12 cellular contexts compared by ENCODE assay signal in the genomic region with DNA sequence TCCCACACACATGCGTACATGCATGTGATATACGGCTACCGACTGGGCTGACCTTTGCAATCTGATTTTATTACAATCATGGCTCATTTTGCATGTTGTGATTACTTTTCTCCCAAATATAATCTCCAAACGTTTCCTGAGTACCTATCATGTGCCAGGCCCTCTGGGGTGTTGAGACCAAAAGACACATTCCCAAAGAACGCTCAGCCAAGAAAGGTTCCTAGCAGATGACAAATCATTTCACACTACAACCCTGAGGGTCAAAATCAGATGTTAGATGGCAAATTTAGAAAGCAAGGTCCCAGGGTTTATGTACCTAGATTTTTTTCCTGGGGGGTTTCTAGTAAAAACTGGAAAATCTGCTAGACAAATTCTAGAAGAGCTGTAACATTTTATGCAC. TPM values are rescaled to one million over a fixed set of nuclear protein-coding genes. Genes with fewer than 3 reads are reported as not detected.
A peak's percentile ranks its signal among the peaks of the same experiment; 100 is the strongest.
DNase-seq lines count a peak whose midpoint lies in the region; TF ChIP-seq lines count a peak whose summit lies in the region.
"Had no signal": no experiment of that assay in that cellular context is flagged by ENCODE, and none has a peak within 500 bp of the region (broad histone marks: within the 10 kb centered on the region; RNA-seq: fewer than 3 reads in every experiment).

No MANE protein-coding gene starts in this region.

- H3K9ac ChIP-seq in GM23248, result peak overlapping the region; percentile 72
- H3K9ac ChIP-seq: BLaER1 treated with 17β-estradiol and CSF1 and Interleukin-3, amounts not matched to agents 10 nM and 100 nM had no signal

- H3K36me3 Mint-ChIP-seq in T-helper 2 cell treated with Interferon-gamma antibody and Interleukin-4, amounts not matched to agents 5 μg/mL and 100 μg/mL, for 36 hours (ENCODE audit: low read depth), result no peaks in the 10 kb centered on the region

- H3K4me3 ChIP-seq in BE2C (ENCODE audit: low read depth, low read length) (peak overlapping the region; percentile 30), GM23248 (0 out of 2 replicates have a peak overlapping the region, but pooled peaks have one; percentile 14), ascending aorta (no peak overlapping the region), mesodermal cell (ENCODE audit: extremely low read depth, insufficient read depth, low read length, poor library complexity, severe bottlenecking) (no peak overlapping the region)
- H3K4me3 ChIP-seq: BLaER1 treated with 17β-estradiol and CSF1 and Interleukin-3, amounts not matched to agents 10 nM and 100 nM had no signal

- H2AFZ ChIP-seq in GM23248, result no peak overlapping the region

- H3K4me1 ChIP-seq in BE2C (peaks cover 32% of the 10 kb centered on the region), GM23248 (ENCODE audit: insufficient read depth) (peaks cover 56% of the 10 kb centered on the region), ascending aorta (peaks cover 6 to 12% of the 10 kb centered on the region in 2 donors), mesodermal cell (ENCODE audit: control insufficient read depth, insufficient read depth, low read length, poor library complexity, severe bottlenecking) (peaks cover 38% of the 10 kb centered on the region)

- 0 out of 2 replicates have a peak, but pooled peaks cover 3% of the 10 kb centered on the region for H3K36me3 ChIP-seq in BE2C
- no peaks in the 10 kb centered on the region for H3K36me3 ChIP-seq in GM23248 (ENCODE audit: low read depth)
- H3K36me3 ChIP-seq in ascending aorta, result no peaks in the 10 kb centered on the region
- H3K36me3 ChIP-seq in mesodermal cell (ENCODE audit: control insufficient read depth, insufficient read depth, low read length), result peaks cover 59% of the 10 kb centered on the region

- H3K27me3 Mint-ChIP-seq in T-helper 2 cell treated with Interferon-gamma antibody and Interleukin-4, amounts not matched to agents 5 μg/mL and 100 μg/mL, for 36 hours (ENCODE audit: low read depth), result no peaks in the 10 kb centered on the region

- peaks cover 55% of the 10 kb centered on the region for H3F3A ChIP-seq in GM23248 (ENCODE audit: insufficient read depth)

- no peak overlapping the region for H3K27ac Mint-ChIP-seq in T-helper 2 cell treated with Interferon-gamma antibody and Interleukin-4, amounts not matched to agents 5 μg/mL and 100 μg/mL, for 36 hours

- no peak for TF ChIP-seq CTCF in BE2C (IDR thresholded peaks at IDR 0.05; ENCODE audit: low read depth, low read length)
- TF ChIP-seq CTCF in ascending aorta (IDR thresholded peaks at IDR 0.05), result no peak

- DNase-seq in BE2C (no peak), GM23248 (peak; percentile 49), ascending aorta (ENCODE audit: low spot score in 2 of 2) (no peak), amniotic stem cell (lab: John Stamatoyannopoulos, UW) (no peak)
- DNase-seq in T-helper 2 cell treated with Interferon-gamma antibody and Interleukin-4, amounts not matched to agents 5 μg/mL and 100 μg/mL, for 36 hours (ENCODE audit: low spot score), result no peak
- DNase-seq in activated T-cell treated with anti-CD3 and anti-CD28 coated beads, Interleukin-2, amount 50 U/mL, for 1 hour, result no peak
- DNase-seq: Karpas-422, NCI-H1417 treated with DMSO at 0.1 percent for 48 hours, NCI-H2081, NCI-H510A treated with DMSO at 0.1 percent for 48 hours had no signal

- H3K4me1 Mint-ChIP-seq in T-helper 2 cell treated with Interferon-gamma antibody and Interleukin-4, amounts not matched to agents 5 μg/mL and 100 μg/mL, for 36 hours (ENCODE audit: low read depth), result no peaks in the 10 kb centered on the region

- intact Hi-C loops in ascending aorta (cut with DNase I), result no loop called here

- no peaks in the 10 kb centered on the region for H4K20me1 ChIP-seq in GM23248 (ENCODE audit: insufficient read depth)

- WGBS in GM23248 (ENCODE audit: low coverage in 1 of 2, low lambda C conversion rate in 2 of 2, missing lambda C conversion rate in 2 of 2), 2 experiments, result 58% methylated on average over 5 of the region's 5 CpGs
- 96% methylated on average over 3 to 4 of the region's 5 CpGs for WGBS in mesodermal cell (ENCODE audit: insufficient coverage in 2 of 2), 2 experiments

- peak overlapping the region; percentile 52 for H3K4me2 ChIP-seq in GM23248 (ENCODE audit: unreplicated experiment)
- H3K4me2 ChIP-seq: BLaER1 treated with 17β-estradiol and CSF1 and Interleukin-3, amounts not matched to agents 10 nM and 100 nM had no signal

- in situ Hi-C loops in GM23248 (cut with MboI), result no loop called here

- H3K79me2 ChIP-seq in GM23248 (ENCODE audit: insufficient read depth), result 0 out of 2 replicates have a peak, but pooled peaks cover 4% of the 10 kb centered on the region

- H3K9me3 Mint-ChIP-seq in T-helper 2 cell treated with Interferon-gamma antibody and Interleukin-4, amounts not matched to agents 5 μg/mL and 100 μg/mL, for 36 hours, result no peaks in the 10 kb centered on the region

- H3K9me2 ChIP-seq in GM23248 (ENCODE audit: insufficient read depth), result no peaks in the 10 kb centered on the region

- H3K4me3 Mint-ChIP-seq in T-helper 2 cell treated with Interferon-gamma antibody and Interleukin-4, amounts not matched to agents 5 μg/mL and 100 μg/mL, for 36 hours, result no peak overlapping the region

- H3K27me3 ChIP-seq in BE2C, result no peaks in the 10 kb centered on the region
- H3K27me3 ChIP-seq in GM23248 (replicated peaks; ENCODE audit: insufficient read depth), result no peaks in the 10 kb centered on the region
- H3K27me3 ChIP-seq in ascending aorta, result no peaks in the 10 kb centered on the region
- H3K27me3 ChIP-seq: BLaER1 treated with 17β-estradiol and CSF1 and Interleukin-3, amounts not matched to agents 10 nM and 100 nM had no signal

- H3K27ac ChIP-seq in GM23248 (peak overlapping the region; percentile 89), ascending aorta (peak overlapping the region; percentile 55 to 56), mesodermal cell (ENCODE audit: low read depth, low read length, severe bottlenecking) (peak overlapping the region; percentile 94)
- H3K27ac ChIP-seq: BLaER1 treated with 17β-estradiol and CSF1 and Interleukin-3, amounts not matched to agents 10 nM and 100 nM had no signal

- no peaks in the 10 kb centered on the region for H3K9me3 ChIP-seq in BE2C
- no peaks in the 10 kb centered on the region for H3K9me3 ChIP-seq in GM23248 (ENCODE audit: low read depth)
- H3K9me3 ChIP-seq in ascending aorta, result no peaks in the 10 kb centered on the region
- no peaks in the 10 kb centered on the region for H3K9me3 ChIP-seq in mesodermal cell (ENCODE audit: control insufficient read depth, low read length)

RNA-seq across cellular contexts. Expression of gene SLC25A51, which starts 32.4 kb away (rescaled TPM):
- polyA plus RNA-seq in BE2C (2012; ENCODE audit: insufficient read depth, insufficient read length, low read depth), result 6.5 TPM
- total RNA-seq in GM23248 (2014; rRNA removed; shearing (Covaris generic)), result 56.6 and 58.2 TPM in 2 replicates
- 16.0 and 17.7 TPM in 2 replicates for polyA plus RNA-seq in GM23248 (2016; fragmentation: Nextera tagmentation; extraction: Ambion mirVana)
- total RNA-seq in ascending aorta, result 5.9 TPM
- polyA plus RNA-seq in mesodermal cell (2013, experiment 1 of 2), result 16.0 TPM
- 17.6 TPM for polyA plus RNA-seq in mesodermal cell (2013, experiment 2 of 2)

Comparison
In these comparisons a context has a peak if more than half of its experiments do, and no peak if none do; other contexts are left out.
1. H3K4me3 ChIP-seq: peak in BE2C (single experiment) and GM23248 (single experiment); none in ascending aorta (0 of 2) and mesodermal cell (single experiment).
2. Peak in every context shown above with its lines, with median percentiles within 50 percentile points of each other: H3K27ac ChIP-seq.